In the genomic region with DNA sequence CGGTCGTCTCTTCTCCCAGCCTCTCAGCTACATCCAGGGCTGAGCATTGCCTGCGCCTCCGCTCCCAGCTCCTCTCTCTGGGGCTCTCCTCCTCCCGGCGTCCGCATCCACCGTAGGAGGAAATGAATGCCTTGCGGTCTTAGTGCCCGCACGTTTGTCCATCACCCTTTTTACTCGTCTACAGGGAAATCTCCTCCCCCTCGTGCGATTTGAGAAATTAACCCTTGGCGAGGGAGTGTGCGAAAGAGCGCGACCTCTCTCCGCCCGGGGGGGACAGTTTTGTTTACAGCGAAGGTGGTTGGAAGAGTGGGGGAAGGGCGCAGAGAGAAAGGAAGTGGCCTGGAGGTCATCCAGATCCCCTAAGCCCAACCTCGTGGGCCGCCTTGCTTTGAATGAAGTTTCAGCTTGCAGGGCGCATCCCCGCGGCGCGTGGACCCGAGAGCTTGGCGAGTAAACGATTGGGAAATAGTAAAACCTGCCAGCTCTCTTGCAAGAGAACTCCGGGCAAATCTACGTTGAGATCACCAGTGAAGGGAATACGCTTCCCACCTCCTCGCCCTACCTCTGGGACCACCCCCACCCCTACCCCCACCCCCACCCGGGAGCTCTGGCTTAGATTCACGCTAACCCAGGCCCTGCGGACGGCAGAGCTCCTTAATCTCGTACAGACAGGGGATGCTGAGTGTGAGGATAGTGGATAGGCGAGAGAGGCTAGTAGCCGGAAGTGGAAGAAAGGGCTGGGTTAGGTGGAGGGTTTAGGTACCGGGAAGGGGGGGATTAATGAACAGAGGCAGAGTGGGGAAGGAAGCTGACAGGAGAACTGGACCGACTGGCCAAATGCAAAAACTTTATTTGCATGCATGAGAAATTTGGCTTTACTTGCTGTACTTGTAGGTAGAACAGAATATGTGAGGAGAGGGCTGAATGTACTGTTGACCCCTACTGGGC, we compare ENCODE assay signal across 1 cellular context.
A peak's percentile ranks its signal among the peaks of the same experiment; 100 is the strongest.
TF ChIP-seq lines count a peak whose summit lies in the region.

A gene with protein sequence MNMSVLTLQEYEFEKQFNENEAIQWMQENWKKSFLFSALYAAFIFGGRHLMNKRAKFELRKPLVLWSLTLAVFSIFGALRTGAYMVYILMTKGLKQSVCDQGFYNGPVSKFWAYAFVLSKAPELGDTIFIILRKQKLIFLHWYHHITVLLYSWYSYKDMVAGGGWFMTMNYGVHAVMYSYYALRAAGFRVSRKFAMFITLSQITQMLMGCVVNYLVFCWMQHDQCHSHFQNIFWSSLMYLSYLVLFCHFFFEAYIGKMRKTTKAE (minus strand): TSS at position 144 of the 948 bp plus-strand sequence. CDS start 280 bp downstream, outside the sequence.

TF ChIP-seq in K562, 482 proteins besides CTCF, POLR2A, EP300 and RAD21 (continued from another document and continues in another):
- TF ChIP-seq, protein P1, sequence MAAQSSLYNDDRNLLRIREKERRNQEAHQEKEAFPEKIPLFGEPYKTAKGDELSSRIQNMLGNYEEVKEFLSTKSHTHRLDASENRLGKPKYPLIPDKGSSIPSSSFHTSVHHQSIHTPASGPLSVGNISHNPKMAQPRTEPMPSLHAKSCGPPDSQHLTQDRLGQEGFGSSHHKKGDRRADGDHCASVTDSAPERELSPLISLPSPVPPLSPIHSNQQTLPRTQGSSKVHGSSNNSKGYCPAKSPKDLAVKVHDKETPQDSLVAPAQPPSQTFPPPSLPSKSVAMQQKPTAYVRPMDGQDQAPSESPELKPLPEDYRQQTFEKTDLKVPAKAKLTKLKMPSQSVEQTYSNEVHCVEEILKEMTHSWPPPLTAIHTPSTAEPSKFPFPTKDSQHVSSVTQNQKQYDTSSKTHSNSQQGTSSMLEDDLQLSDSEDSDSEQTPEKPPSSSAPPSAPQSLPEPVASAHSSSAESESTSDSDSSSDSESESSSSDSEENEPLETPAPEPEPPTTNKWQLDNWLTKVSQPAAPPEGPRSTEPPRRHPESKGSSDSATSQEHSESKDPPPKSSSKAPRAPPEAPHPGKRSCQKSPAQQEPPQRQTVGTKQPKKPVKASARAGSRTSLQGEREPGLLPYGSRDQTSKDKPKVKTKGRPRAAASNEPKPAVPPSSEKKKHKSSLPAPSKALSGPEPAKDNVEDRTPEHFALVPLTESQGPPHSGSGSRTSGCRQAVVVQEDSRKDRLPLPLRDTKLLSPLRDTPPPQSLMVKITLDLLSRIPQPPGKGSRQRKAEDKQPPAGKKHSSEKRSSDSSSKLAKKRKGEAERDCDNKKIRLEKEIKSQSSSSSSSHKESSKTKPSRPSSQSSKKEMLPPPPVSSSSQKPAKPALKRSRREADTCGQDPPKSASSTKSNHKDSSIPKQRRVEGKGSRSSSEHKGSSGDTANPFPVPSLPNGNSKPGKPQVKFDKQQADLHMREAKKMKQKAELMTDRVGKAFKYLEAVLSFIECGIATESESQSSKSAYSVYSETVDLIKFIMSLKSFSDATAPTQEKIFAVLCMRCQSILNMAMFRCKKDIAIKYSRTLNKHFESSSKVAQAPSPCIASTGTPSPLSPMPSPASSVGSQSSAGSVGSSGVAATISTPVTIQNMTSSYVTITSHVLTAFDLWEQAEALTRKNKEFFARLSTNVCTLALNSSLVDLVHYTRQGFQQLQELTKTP (IDR thresholded peaks at IDR 0.05; ENCODE audit: low read depth in 1 of 2, partially characterized antibody in 2 of 2): peak; percentile 46 to 83
- peak; percentile 14; the same call in 1 of the 2 replicates for TF ChIP-seq JUN (IDR thresholded peaks at IDR 0.05; ENCODE audit: borderline replicate concordance, low read depth, low read length)
- no peak for TF ChIP-seq JUN (CRISPR knock-in tag; IDR thresholded peaks at IDR 0.05; ENCODE audit: borderline replicate concordance)
- no peak for TF ChIP-seq JUNB (CRISPR knock-in tag; conservative IDR thresholded peaks at IDR 0.05)
- TF ChIP-seq JUND (IDR thresholded peaks at IDR 0.05; ENCODE audit: borderline replicate concordance, low read depth, low read length): peak; percentile 75
- no peak; the same call in 2 of the 3 replicates for TF ChIP-seq JUND (tag; IDR thresholded peaks at IDR 0.05; ENCODE audit: borderline replicate concordance, low read depth, low read length)
- peak in 1 of 2 experiments; percentile 45; a peak in 1 of 4 replicates for TF ChIP-seq SRF (CRISPR knock-in tag; IDR thresholded peaks at IDR 0.05)
- peak; percentile 39 for TF ChIP-seq CBFA2T2 (conservative IDR thresholded peaks at IDR 0.05)
- TF ChIP-seq ZBTB1 (CRISPR knock-in tag; IDR thresholded peaks at IDR 0.05; ENCODE audit: borderline replicate concordance, low read depth): peak; percentile 90
- TF ChIP-seq KDM2B (CRISPR knock-in tag; IDR thresholded peaks at IDR 0.05): 0 out of 2 replicates have a peak, but pooled peaks have one; percentile 50
- TF ChIP-seq, protein P2, sequence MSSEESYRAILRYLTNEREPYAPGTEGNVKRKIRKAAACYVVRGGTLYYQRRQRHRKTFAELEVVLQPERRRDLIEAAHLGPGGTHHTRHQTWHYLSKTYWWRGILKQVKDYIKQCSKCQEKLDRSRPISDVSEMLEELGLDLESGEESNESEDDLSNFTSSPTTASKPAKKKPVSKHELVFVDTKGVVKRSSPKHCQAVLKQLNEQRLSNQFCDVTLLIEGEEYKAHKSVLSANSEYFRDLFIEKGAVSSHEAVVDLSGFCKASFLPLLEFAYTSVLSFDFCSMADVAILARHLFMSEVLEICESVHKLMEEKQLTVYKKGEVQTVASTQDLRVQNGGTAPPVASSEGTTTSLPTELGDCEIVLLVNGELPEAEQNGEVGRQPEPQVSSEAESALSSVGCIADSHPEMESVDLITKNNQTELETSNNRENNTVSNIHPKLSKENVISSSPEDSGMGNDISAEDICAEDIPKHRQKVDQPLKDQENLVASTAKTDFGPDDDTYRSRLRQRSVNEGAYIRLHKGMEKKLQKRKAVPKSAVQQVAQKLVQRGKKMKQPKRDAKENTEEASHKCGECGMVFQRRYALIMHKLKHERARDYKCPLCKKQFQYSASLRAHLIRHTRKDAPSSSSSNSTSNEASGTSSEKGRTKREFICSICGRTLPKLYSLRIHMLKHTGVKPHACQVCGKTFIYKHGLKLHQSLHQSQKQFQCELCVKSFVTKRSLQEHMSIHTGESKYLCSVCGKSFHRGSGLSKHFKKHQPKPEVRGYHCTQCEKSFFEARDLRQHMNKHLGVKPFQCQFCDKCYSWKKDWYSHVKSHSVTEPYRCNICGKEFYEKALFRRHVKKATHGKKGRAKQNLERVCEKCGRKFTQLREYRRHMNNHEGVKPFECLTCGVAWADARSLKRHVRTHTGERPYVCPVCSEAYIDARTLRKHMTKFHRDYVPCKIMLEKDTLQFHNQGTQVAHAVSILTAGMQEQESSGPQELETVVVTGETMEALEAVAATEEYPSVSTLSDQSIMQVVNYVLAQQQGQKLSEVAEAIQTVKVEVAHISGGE (CRISPR knock-in tag; IDR thresholded peaks at IDR 0.05): no peak
- TF ChIP-seq, protein P3, sequence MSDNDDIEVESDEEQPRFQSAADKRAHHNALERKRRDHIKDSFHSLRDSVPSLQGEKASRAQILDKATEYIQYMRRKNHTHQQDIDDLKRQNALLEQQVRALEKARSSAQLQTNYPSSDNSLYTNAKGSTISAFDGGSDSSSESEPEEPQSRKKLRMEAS (CRISPR knock-in tag; IDR thresholded peaks at IDR 0.05): peak; percentile 86
- TF ChIP-seq, protein P4, sequence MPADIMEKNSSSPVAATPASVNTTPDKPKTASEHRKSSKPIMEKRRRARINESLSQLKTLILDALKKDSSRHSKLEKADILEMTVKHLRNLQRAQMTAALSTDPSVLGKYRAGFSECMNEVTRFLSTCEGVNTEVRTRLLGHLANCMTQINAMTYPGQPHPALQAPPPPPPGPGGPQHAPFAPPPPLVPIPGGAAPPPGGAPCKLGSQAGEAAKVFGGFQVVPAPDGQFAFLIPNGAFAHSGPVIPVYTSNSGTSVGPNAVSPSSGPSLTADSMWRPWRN (IDR thresholded peaks at IDR 0.05; ENCODE audit: low read depth): peak; percentile 57; the same call in 1 of the 2 replicates
- TF ChIP-seq LARP7 (IDR thresholded peaks at IDR 0.05): no peak
- TF ChIP-seq, protein P5, sequence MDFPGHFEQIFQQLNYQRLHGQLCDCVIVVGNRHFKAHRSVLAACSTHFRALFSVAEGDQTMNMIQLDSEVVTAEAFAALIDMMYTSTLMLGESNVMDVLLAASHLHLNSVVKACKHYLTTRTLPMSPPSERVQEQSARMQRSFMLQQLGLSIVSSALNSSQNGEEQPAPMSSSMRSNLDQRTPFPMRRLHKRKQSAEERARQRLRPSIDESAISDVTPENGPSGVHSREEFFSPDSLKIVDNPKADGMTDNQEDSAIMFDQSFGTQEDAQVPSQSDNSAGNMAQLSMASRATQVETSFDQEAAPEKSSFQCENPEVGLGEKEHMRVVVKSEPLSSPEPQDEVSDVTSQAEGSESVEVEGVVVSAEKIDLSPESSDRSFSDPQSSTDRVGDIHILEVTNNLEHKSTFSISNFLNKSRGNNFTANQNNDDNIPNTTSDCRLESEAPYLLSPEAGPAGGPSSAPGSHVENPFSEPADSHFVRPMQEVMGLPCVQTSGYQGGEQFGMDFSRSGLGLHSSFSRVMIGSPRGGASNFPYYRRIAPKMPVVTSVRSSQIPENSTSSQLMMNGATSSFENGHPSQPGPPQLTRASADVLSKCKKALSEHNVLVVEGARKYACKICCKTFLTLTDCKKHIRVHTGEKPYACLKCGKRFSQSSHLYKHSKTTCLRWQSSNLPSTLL (IDR thresholded peaks at IDR 0.05): no peak
- no peak for TF ChIP-seq TCFL5 (CRISPR knock-in tag; conservative IDR thresholded peaks at IDR 0.05)
- no peak for TF ChIP-seq SMARCC2 (IDR thresholded peaks at IDR 0.05; ENCODE audit: low read depth)
- no peak for TF ChIP-seq SRSF3 (IDR thresholded peaks at IDR 0.05; ENCODE audit: insufficient read depth, low read length)
- TF ChIP-seq, protein P6, sequence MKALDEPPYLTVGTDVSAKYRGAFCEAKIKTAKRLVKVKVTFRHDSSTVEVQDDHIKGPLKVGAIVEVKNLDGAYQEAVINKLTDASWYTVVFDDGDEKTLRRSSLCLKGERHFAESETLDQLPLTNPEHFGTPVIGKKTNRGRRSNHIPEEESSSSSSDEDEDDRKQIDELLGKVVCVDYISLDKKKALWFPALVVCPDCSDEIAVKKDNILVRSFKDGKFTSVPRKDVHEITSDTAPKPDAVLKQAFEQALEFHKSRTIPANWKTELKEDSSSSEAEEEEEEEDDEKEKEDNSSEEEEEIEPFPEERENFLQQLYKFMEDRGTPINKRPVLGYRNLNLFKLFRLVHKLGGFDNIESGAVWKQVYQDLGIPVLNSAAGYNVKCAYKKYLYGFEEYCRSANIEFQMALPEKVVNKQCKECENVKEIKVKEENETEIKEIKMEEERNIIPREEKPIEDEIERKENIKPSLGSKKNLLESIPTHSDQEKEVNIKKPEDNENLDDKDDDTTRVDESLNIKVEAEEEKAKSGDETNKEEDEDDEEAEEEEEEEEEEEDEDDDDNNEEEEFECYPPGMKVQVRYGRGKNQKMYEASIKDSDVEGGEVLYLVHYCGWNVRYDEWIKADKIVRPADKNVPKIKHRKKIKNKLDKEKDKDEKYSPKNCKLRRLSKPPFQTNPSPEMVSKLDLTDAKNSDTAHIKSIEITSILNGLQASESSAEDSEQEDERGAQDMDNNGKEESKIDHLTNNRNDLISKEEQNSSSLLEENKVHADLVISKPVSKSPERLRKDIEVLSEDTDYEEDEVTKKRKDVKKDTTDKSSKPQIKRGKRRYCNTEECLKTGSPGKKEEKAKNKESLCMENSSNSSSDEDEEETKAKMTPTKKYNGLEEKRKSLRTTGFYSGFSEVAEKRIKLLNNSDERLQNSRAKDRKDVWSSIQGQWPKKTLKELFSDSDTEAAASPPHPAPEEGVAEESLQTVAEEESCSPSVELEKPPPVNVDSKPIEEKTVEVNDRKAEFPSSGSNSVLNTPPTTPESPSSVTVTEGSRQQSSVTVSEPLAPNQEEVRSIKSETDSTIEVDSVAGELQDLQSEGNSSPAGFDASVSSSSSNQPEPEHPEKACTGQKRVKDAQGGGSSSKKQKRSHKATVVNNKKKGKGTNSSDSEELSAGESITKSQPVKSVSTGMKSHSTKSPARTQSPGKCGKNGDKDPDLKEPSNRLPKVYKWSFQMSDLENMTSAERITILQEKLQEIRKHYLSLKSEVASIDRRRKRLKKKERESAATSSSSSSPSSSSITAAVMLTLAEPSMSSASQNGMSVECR (CRISPR knock-in tag; IDR thresholded peaks at IDR 0.05): 0 out of 2 replicates have a peak, but pooled peaks have one; percentile 6
- no peak for TF ChIP-seq MAFF (IDR thresholded peaks at IDR 0.05; ENCODE audit: low read length)
- no peak for TF ChIP-seq ZNF134 (CRISPR knock-in tag; conservative IDR thresholded peaks at IDR 0.05)
- peak; percentile 92 to 93 for TF ChIP-seq KDM1A (IDR thresholded peaks at IDR 0.05)
- TF ChIP-seq PHTF2 (CRISPR knock-in tag; IDR thresholded peaks at IDR 0.05): no peak
- peak in 1 of 2 experiments; percentile 92; a peak in 2 of 4 replicates for TF ChIP-seq HDAC1 (IDR thresholded peaks at IDR 0.05)
- TF ChIP-seq, protein P7, sequence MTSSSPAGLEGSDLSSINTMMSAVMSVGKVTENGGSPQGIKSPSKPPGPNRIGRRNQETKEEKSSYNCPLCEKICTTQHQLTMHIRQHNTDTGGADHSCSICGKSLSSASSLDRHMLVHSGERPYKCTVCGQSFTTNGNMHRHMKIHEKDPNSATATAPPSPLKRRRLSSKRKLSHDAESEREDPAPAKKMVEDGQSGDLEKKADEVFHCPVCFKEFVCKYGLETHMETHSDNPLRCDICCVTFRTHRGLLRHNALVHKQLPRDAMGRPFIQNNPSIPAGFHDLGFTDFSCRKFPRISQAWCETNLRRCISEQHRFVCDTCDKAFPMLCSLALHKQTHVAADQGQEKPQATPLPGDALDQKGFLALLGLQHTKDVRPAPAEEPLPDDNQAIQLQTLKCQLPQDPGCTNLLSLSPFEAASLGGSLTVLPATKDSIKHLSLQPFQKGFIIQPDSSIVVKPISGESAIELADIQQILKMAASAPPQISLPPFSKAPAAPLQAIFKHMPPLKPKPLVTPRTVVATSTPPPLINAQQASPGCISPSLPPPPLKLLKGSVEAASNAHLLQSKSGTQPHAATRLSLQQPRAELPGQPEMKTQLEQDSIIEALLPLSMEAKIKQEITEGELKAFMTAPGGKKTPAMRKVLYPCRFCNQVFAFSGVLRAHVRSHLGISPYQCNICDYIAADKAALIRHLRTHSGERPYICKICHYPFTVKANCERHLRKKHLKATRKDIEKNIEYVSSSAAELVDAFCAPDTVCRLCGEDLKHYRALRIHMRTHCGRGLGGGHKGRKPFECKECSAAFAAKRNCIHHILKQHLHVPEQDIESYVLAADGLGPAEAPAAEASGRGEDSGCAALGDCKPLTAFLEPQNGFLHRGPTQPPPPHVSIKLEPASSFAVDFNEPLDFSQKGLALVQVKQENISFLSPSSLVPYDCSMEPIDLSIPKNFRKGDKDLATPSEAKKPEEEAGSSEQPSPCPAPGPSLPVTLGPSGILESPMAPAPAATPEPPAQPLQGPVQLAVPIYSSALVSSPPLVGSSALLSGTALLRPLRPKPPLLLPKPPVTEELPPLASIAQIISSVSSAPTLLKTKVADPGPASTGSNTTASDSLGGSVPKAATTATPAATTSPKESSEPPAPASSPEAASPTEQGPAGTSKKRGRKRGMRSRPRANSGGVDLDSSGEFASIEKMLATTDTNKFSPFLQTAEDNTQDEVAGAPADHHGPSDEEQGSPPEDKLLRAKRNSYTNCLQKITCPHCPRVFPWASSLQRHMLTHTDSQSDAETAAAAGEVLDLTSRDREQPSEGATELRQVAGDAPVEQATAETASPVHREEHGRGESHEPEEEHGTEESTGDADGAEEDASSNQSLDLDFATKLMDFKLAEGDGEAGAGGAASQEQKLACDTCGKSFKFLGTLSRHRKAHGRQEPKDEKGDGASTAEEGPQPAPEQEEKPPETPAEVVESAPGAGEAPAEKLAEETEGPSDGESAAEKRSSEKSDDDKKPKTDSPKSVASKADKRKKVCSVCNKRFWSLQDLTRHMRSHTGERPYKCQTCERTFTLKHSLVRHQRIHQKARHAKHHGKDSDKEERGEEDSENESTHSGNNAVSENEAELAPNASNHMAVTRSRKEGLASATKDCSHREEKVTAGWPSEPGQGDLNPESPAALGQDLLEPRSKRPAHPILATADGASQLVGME (CRISPR knock-in tag; IDR thresholded peaks at IDR 0.05): no peak
- no peak for TF ChIP-seq ZNF695 (CRISPR knock-in tag; IDR thresholded peaks at IDR 0.05)
- TF ChIP-seq MCM2 (IDR thresholded peaks at IDR 0.05; ENCODE audit: low read depth): no peak
- TF ChIP-seq RBM17 (IDR thresholded peaks at IDR 0.05; ENCODE audit: borderline replicate concordance, low read depth, low read length): no peak
- 0 out of 2 replicates have a peak, but pooled peaks have one; percentile 18 for TF ChIP-seq FOXJ2 (tag; IDR thresholded peaks at IDR 0.05)
